In the genomic region with DNA sequence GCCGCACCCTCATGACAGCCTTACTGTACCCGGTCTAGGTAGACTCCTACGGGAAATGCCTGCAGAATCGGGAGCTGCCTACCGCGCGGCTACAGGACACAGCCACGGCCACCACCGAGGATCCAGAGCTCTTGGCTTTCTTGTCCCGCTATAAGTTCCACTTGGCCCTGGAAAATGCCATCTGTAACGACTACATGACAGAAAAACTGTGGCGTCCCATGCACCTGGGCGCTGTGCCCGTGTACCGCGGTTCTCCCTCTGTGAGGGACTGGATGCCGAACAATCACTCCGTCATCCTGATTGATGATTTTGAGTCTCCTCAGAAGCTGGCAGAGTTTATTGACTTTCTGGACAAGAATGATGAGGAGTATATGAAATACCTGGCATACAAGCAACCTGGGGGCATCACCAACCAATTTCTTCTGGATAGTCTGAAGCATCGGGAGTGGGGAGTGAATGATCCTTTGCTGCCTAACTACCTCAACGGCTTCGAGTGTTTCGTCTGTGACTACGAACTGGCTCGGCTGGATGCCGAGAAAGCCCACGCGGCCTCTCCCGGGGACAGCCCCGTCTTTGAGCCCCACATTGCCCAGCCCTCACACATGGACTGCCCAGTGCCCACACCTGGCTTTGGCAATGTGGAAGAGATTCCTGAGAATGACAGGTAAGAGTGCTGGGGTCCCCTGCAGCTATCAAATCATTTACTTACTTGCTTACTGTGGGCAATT, we compare ENCODE assay signal across 8 cellular contexts. TPM values are rescaled to one million over a fixed set of nuclear protein-coding genes. Genes with fewer than 3 reads are reported as not detected.
A peak's percentile ranks its signal among the peaks of the same experiment; 100 is the strongest.
DNase-seq lines count a peak whose midpoint lies in the region; ATAC-seq and TF ChIP-seq lines count a peak whose summit lies in the region.

No MANE protein-coding gene starts in this region.

- DNase-seq in CD4-positive, CD25-positive, alpha-beta regulatory T cell, result no peak
- DNase-seq in HAP-1 (ENCODE audit: low spot score in 2 of 2) (no peak), left ventricle myocardium inferior (no peak), GM19238 (ENCODE audit: insufficient read length, low spot score) (no peak), AML-193 (lab: John Stamatoyannopoulos, UW) (no peak)
- DNase-seq in activated CD8-positive, alpha-beta T cell treated with anti-CD3 and anti-CD28 coated beads, Interleukin-2, amount 10 ng/mL, durations not matched to agents 7 days and 5 days, result peak; percentile 43

- peaks cover 0 to 2% (median 0%) of the 10 kb centered on the region in 7 donors for H3K9me3 Mint-ChIP-seq in CD4-positive, CD25-positive, alpha-beta regulatory T cell
- no peaks in the 10 kb centered on the region for H3K9me3 Mint-ChIP-seq in activated CD8-positive, alpha-beta T cell treated with anti-CD3 and anti-CD28 coated beads, Interleukin-2, amount 10 ng/mL, durations not matched to agents 7 days and 5 days (ENCODE audit: insufficient read depth)

- H3K9ac ChIP-seq in skeletal muscle satellite cell (ENCODE audit: low read depth, low read length), result peak overlapping the region; percentile 92

- ATAC-seq in CD4-positive, CD25-positive, alpha-beta regulatory T cell (ENCODE audit: low read depth in 2 of 2), result no peak
- ATAC-seq in activated CD8-positive, alpha-beta T cell treated with anti-CD3 and anti-CD28 coated beads, Interleukin-2, amount 10 ng/mL, durations not matched to agents 7 days and 5 days, result peak; percentile 4
- ATAC-seq in HG03045 (IDR thresholded peaks at IDR 0.05; ENCODE audit: unreplicated experiment), result no peak

- CTCF ChIA-PET in activated CD8-positive, alpha-beta T cell treated with anti-CD3 and anti-CD28 coated beads, Interleukin-2, amount 10 ng/mL, durations not matched to agents 7 days and 5 days (lab: Charles Lee), result interaction anchor here (1.1 to 9.7 kb wide), 8 partner anchors 10 to 106 kb away, joined by 3 to 101 read pairs (median 6); partner anchors contain the start of genes CHCHD1 and ZSWIM8

- no peak for TF ChIP-seq CTCF in left ventricle myocardium inferior (IDR thresholded peaks at IDR 0.05; ENCODE audit: borderline replicate concordance)

- peaks cover 31 to 71% (median 42%) of the 10 kb centered on the region in 4 donors for H3K4me1 Mint-ChIP-seq in CD4-positive, CD25-positive, alpha-beta regulatory T cell
- peaks cover 60% of the 10 kb centered on the region for H3K4me1 Mint-ChIP-seq in activated CD8-positive, alpha-beta T cell treated with anti-CD3 and anti-CD28 coated beads, Interleukin-2, amount 10 ng/mL, durations not matched to agents 7 days and 5 days (ENCODE audit: low read depth)

- H3K27me3 Mint-ChIP-seq in CD4-positive, CD25-positive, alpha-beta regulatory T cell, result no peaks in the 10 kb centered on the region
- H3K27me3 Mint-ChIP-seq in activated CD8-positive, alpha-beta T cell treated with anti-CD3 and anti-CD28 coated beads, Interleukin-2, amount 10 ng/mL, durations not matched to agents 7 days and 5 days (ENCODE audit: low read depth), result no peaks in the 10 kb centered on the region

- no peaks in the 10 kb centered on the region for H3K9me3 ChIP-seq in CD4-positive, CD25-positive, alpha-beta regulatory T cell (ENCODE audit: control insufficient read depth in 2 of 2, low read length in 2 of 2)
- H3K9me3 ChIP-seq in HAP-1 (no peaks in the 10 kb centered on the region), left ventricle myocardium inferior (replicated peaks) (no peaks in the 10 kb centered on the region), skeletal muscle satellite cell (replicated peaks; ENCODE audit: low read length) (no peaks in the 10 kb centered on the region)

- intact Hi-C loops in left ventricle myocardium inferior (cut with micrococcal nuclease), result no loop called here

- peak overlapping the region; percentile 94 to 97 (median 94) for H3K27ac Mint-ChIP-seq in CD4-positive, CD25-positive, alpha-beta regulatory T cell
- H3K27ac Mint-ChIP-seq in activated CD8-positive, alpha-beta T cell treated with anti-CD3 and anti-CD28 coated beads, Interleukin-2, amount 10 ng/mL, durations not matched to agents 7 days and 5 days, result peak overlapping the region; percentile 95

- H3K4me2 ChIP-seq in skeletal muscle satellite cell (ENCODE audit: low read length), result peak overlapping the region; percentile 98

- peak overlapping the region; percentile 89 to 100 (median 96) for H3K4me3 Mint-ChIP-seq in CD4-positive, CD25-positive, alpha-beta regulatory T cell
- peak overlapping the region; percentile 94 for H3K4me3 Mint-ChIP-seq in activated CD8-positive, alpha-beta T cell treated with anti-CD3 and anti-CD28 coated beads, Interleukin-2, amount 10 ng/mL, durations not matched to agents 7 days and 5 days

- peak overlapping the region; percentile 91 for H3K4me3 ChIP-seq in CD4-positive, CD25-positive, alpha-beta regulatory T cell (ENCODE audit: low read depth, low read length)
- peak overlapping the region; percentile 74 for H3K4me3 ChIP-seq in HAP-1
- peak overlapping the region; percentile 97 for H3K4me3 ChIP-seq in left ventricle myocardium inferior
- H3K4me3 ChIP-seq in skeletal muscle satellite cell (ENCODE audit: low read length), result peak overlapping the region; percentile 92

- POLR2A ChIA-PET in activated CD8-positive, alpha-beta T cell treated with anti-CD3 and anti-CD28 coated beads, Interleukin-2, amount 10 ng/mL, durations not matched to agents 7 days and 5 days (lab: Charles Lee), result interaction anchor here (0.9 to 4.0 kb wide), 12 partner anchors 9 to 526 kb away, joined by 3 to 49 read pairs (median 14); partner anchors contain the start of genes CHCHD1, DNAJC9 and ZSWIM8

- peaks cover 47% of the 10 kb centered on the region for H3K4me1 ChIP-seq in CD4-positive, CD25-positive, alpha-beta regulatory T cell (ENCODE audit: control insufficient read depth, insufficient read depth, low read length, poor library complexity, severe bottlenecking)
- peaks cover 18% of the 10 kb centered on the region for H3K4me1 ChIP-seq in HAP-1
- peaks cover 64% of the 10 kb centered on the region for H3K4me1 ChIP-seq in left ventricle myocardium inferior
- peaks cover 19% of the 10 kb centered on the region for H3K4me1 ChIP-seq in skeletal muscle satellite cell (ENCODE audit: control insufficient read depth, insufficient read depth, low read length)

- H3K27me3 ChIP-seq in CD4-positive, CD25-positive, alpha-beta regulatory T cell (ENCODE audit: control insufficient read depth, insufficient read depth, low read length), result no peaks in the 10 kb centered on the region
- H3K27me3 ChIP-seq in HAP-1 (ENCODE audit: low read depth), result no peaks in the 10 kb centered on the region
- no peaks in the 10 kb centered on the region for H3K27me3 ChIP-seq in left ventricle myocardium inferior (ENCODE audit: low read depth)
- H3K27me3 ChIP-seq in skeletal muscle satellite cell (ENCODE audit: control insufficient read depth, insufficient read depth, low read length), result no peaks in the 10 kb centered on the region

- H3K36me3 Mint-ChIP-seq in CD4-positive, CD25-positive, alpha-beta regulatory T cell, result peaks cover 32% of the 10 kb centered on the region
- peaks cover 74% of the 10 kb centered on the region for H3K36me3 Mint-ChIP-seq in activated CD8-positive, alpha-beta T cell treated with anti-CD3 and anti-CD28 coated beads, Interleukin-2, amount 10 ng/mL, durations not matched to agents 7 days and 5 days (ENCODE audit: low read depth)

- in situ Hi-C loops in HAP-1 (cut with MboI; ENCODE audit: low sequenced_read_pairs), result no loop called here

- peaks cover 31% of the 10 kb centered on the region for H3K36me3 ChIP-seq in CD4-positive, CD25-positive, alpha-beta regulatory T cell (ENCODE audit: control insufficient read depth, insufficient read depth, low read length)
- H3K36me3 ChIP-seq in HAP-1 (replicated peaks), result peaks cover 44% of the 10 kb centered on the region
- H3K36me3 ChIP-seq in left ventricle myocardium inferior, result peaks cover 71% of the 10 kb centered on the region
- H3K36me3 ChIP-seq in skeletal muscle satellite cell (ENCODE audit: insufficient read depth, low read length), result peaks cover 49% of the 10 kb centered on the region

- peak overlapping the region; percentile 95 for H3K27ac ChIP-seq in CD4-positive, CD25-positive, alpha-beta regulatory T cell (ENCODE audit: insufficient read depth, low read length, poor library complexity, severe bottlenecking)
- peak overlapping the region; percentile 99 for H3K27ac ChIP-seq in left ventricle myocardium inferior (replicated peaks)

RNA-seq across cellular contexts. Expression of gene CHCHD1, which starts 8.5 kb away (rescaled TPM):
- total RNA-seq in CD4-positive, CD25-positive, alpha-beta regulatory T cell, result 6.3 TPM
- 10 to 100 TPM; 63.6 to 79.3 (median 70.0) TPM for polyA plus RNA-seq in CD4-positive, CD25-positive, alpha-beta regulatory T cell
- total RNA-seq in activated CD8-positive, alpha-beta T cell treated with anti-CD3 and anti-CD28 coated beads, Interleukin-2, amount 10 ng/mL, durations not matched to agents 7 days and 5 days, result 10 to 100 TPM; 33.0 to 35.3 TPM
- total RNA-seq in left ventricle myocardium inferior, result 27.4 TPM
- 14.2 and 17.0 TPM in 2 replicates for total RNA-seq in skeletal muscle satellite cell (2012; rRNA removed)

RNA-seq across cellular contexts. Expression of gene ZSWIM8, which starts 12.1 kb away (rescaled TPM):
- total RNA-seq in CD4-positive, CD25-positive, alpha-beta regulatory T cell, result 95.5 TPM
- polyA plus RNA-seq in CD4-positive, CD25-positive, alpha-beta regulatory T cell, result 10 to 100 TPM in 3 of 4 donors, 1 to 10 TPM in 1; 6.0 to 14.9 (median 11.8) TPM
- total RNA-seq in activated CD8-positive, alpha-beta T cell treated with anti-CD3 and anti-CD28 coated beads, Interleukin-2, amount 10 ng/mL, durations not matched to agents 7 days and 5 days, result 10 to 100 TPM; 58.3 to 69.3 TPM
- 46.2 TPM for total RNA-seq in left ventricle myocardium inferior
- total RNA-seq in skeletal muscle satellite cell (2012; rRNA removed), result 41.9 and 53.5 TPM in 2 replicates

RNA-seq across cellular contexts. Expression of gene SEC24C, which starts 29.1 kb away (rescaled TPM):
- total RNA-seq in CD4-positive, CD25-positive, alpha-beta regulatory T cell, result 78.2 TPM
- 10 to 100 TPM; 30.2 to 39.3 (median 36.9) TPM for polyA plus RNA-seq in CD4-positive, CD25-positive, alpha-beta regulatory T cell
- 10 to 100 TPM; 88.9 to 94.6 TPM for total RNA-seq in activated CD8-positive, alpha-beta T cell treated with anti-CD3 and anti-CD28 coated beads, Interleukin-2, amount 10 ng/mL, durations not matched to agents 7 days and 5 days
- total RNA-seq in left ventricle myocardium inferior, result 42.2 TPM
- 32.4 and 38.4 TPM in 2 replicates for total RNA-seq in skeletal muscle satellite cell (2012; rRNA removed)

RNA-seq across cellular contexts. Expression of gene NDST2, which starts 38.1 kb away (rescaled TPM):
- total RNA-seq in CD4-positive, CD25-positive, alpha-beta regulatory T cell, result 74.4 TPM
- 10 to 100 TPM; 20.6 to 28.5 (median 24.6) TPM for polyA plus RNA-seq in CD4-positive, CD25-positive, alpha-beta regulatory T cell
- total RNA-seq in activated CD8-positive, alpha-beta T cell treated with anti-CD3 and anti-CD28 coated beads, Interleukin-2, amount 10 ng/mL, durations not matched to agents 7 days and 5 days, result 10 to 100 TPM; 60.7 to 61.1 TPM
- 11.2 TPM for total RNA-seq in left ventricle myocardium inferior
- 11.8 and 17.5 TPM in 2 replicates for total RNA-seq in skeletal muscle satellite cell (2012; rRNA removed)
